ENCODE assay signal across 20 cellular contexts in genomic region chr1:6473974-6474814, GRCh38. TPM values are rescaled to one million over a fixed set of nuclear protein-coding genes. Genes with fewer than 3 reads are reported as not detected.
DNase-seq lines count a peak whose midpoint lies in the region; ATAC-seq, FAIRE-seq and TF ChIP-seq lines count a peak whose summit lies in the region.
"Had no signal": no experiment of that assay in that cellular context is flagged by ENCODE, and none has a peak within 500 bp of the region (broad histone marks: within the 10 kb centered on the region; RNA-seq: fewer than 3 reads in every experiment).

No MANE protein-coding gene starts in this region.

- H3K27me3 Mint-ChIP-seq in natural killer cell (ENCODE audit: low read depth in 2 of 2), result peaks cover 0 to 5% of the 10 kb centered on the region in 2 donors
- H3K27me3 Mint-ChIP-seq in activated naive CD8-positive, alpha-beta T cell treated with anti-CD3 and anti-CD28 coated beads for 36 hours, result no peaks in the 10 kb centered on the region
- H3K27me3 Mint-ChIP-seq: activated CD4-positive, alpha-beta T cell treated with anti-CD3 and anti-CD28 coated beads, Interleukin-2, amount 10 ng/mL, durations not matched to agents 7 days and 5 days had no signal

- no peak overlapping the region for H3K9ac ChIP-seq in K562 (ENCODE audit: insufficient read depth in 1 of 2, low read depth in 2 of 2, low read length in 2 of 2)

- H3K27ac ChIP-seq in K562 (ENCODE audit: extremely low read depth, low read depth, low read length) (no peak overlapping the region), adrenal gland (no peak overlapping the region)
- H3K27ac ChIP-seq: A549, tibial artery had no signal

- H3K4me3 Mint-ChIP-seq in natural killer cell, result no peak overlapping the region
- no peak overlapping the region for H3K4me3 Mint-ChIP-seq in activated naive CD8-positive, alpha-beta T cell treated with anti-CD3 and anti-CD28 coated beads for 36 hours
- H3K4me3 Mint-ChIP-seq: activated CD4-positive, alpha-beta T cell treated with anti-CD3 and anti-CD28 coated beads, Interleukin-2, amount 10 ng/mL, durations not matched to agents 7 days and 5 days; stimulated activated naive B cell treated with anti-CD40 and anti-IgM and Interleukin-4, amounts not matched to agents 10 μg/mL and 1 μg/mL and 100 μg/mL, for 72 hours had no signal

- H3K4me3 ChIP-seq in K562 (no peak overlapping the region), adrenal gland (no peak overlapping the region)
- H3K4me3 ChIP-seq: A549, HAP-1, tibial artery had no signal

- no peak overlapping the region for H2AFZ ChIP-seq in K562 (ENCODE audit: low read depth, low read length)

- TF ChIP-seq POLR2A in K562 (conservative IDR thresholded peaks at IDR 0.05) (no peak), adrenal gland (IDR thresholded peaks at IDR 0.05) (no peak)

- H3K36me3 ChIP-seq in K562 (ENCODE audit: control insufficient read depth, insufficient read depth, low read length), result no peaks in the 10 kb centered on the region
- H3K36me3 ChIP-seq in adrenal gland (replicated peaks in 1 of 2), result peaks cover 0 to 54% of the 10 kb centered on the region in 2 donors
- H3K36me3 ChIP-seq: HAP-1 had no signal

- intact Hi-C loops in K562 (cut with micrococcal nuclease) (loop anchor here (5.0 kb wide), 1 partner anchor 67 kb away; no protein-coding TSS in a partner anchor), natural killer cell (cut with micrococcal nuclease) (loop anchor here (2.0 kb wide), 1 partner anchor 125 kb away; no protein-coding TSS in a partner anchor), adrenal gland (cut with DNase I) (no loop called here)

- CTCF ChIA-PET in K562 (lab: Yijun Ruan, JAX; ENCODE audit: low intra/inter-chr PET ratio), result interaction anchor here (1.3 kb wide), 2 partner anchors 126 to 228 kb away, joined by 4 to 6 read pairs; no protein-coding TSS in a partner anchor

- no peak for TF ChIP-seq CTCF in K562 (IDR thresholded peaks at IDR 0.05 in 2 of 3, conservative IDR thresholded peaks at IDR 0.05 in 1 of 3; ENCODE audit: insufficient read depth in 2 of 3, low read depth in 1 of 3, low read length in 3 of 3)
- no peak for TF ChIP-seq CTCF in natural killer cell (IDR thresholded peaks at IDR 0.05)
- no peak for TF ChIP-seq CTCF in adrenal gland (IDR thresholded peaks at IDR 0.05)

- no peak for TF ChIP-seq RAD21 in K562 (CRISPR knock-in tag; conservative IDR thresholded peaks at IDR 0.05 in 1 of 2, IDR thresholded peaks at IDR 0.05 in 1 of 2)

- TF ChIP-seq EP300 in K562 (IDR thresholded peaks at IDR 0.05; ENCODE audit: low read length), result no peak

- H3K9me3 ChIP-seq in K562 (replicated peaks; ENCODE audit: control insufficient read depth, insufficient read depth, low read depth, low read length) (no peaks in the 10 kb centered on the region), adrenal gland (replicated peaks in 1 of 3) (no peaks in the 10 kb centered on the region)
- H3K9me3 ChIP-seq: A549, HAP-1, tibial artery had no signal

- no TSS peak for BruUV-seq in K562 (replicated peaks; lab: Mats Ljungman, UMichigan)

- peaks cover 2% of the 10 kb centered on the region for H3K9me1 ChIP-seq in K562 (ENCODE audit: control insufficient read depth, insufficient read depth, low read length)

- H3K79me2 ChIP-seq in K562 (ENCODE audit: control insufficient read depth, insufficient read depth, low read length), result no peaks in the 10 kb centered on the region

- no peaks in the 10 kb centered on the region for H3K36me3 Mint-ChIP-seq in natural killer cell
- H3K36me3 Mint-ChIP-seq in activated naive CD8-positive, alpha-beta T cell treated with anti-CD3 and anti-CD28 coated beads for 36 hours, result no peaks in the 10 kb centered on the region
- H3K36me3 Mint-ChIP-seq: stimulated activated naive B cell treated with anti-CD40 and anti-IgM and Interleukin-4, amounts not matched to agents 10 μg/mL and 1 μg/mL and 100 μg/mL, for 72 hours had no signal

- peaks cover 0 to 7% of the 10 kb centered on the region in 2 donors for H3K4me1 Mint-ChIP-seq in natural killer cell
- H3K4me1 Mint-ChIP-seq in activated naive CD8-positive, alpha-beta T cell treated with anti-CD3 and anti-CD28 coated beads for 36 hours, result peaks cover 2% of the 10 kb centered on the region

- H3K27me3 ChIP-seq in K562 (ENCODE audit: control insufficient read depth in 2 of 2, insufficient read depth in 2 of 2, low read length in 2 of 2) (peaks cover 33 to 75% of the 10 kb centered on the region in 2 experiments), adrenal gland (no peaks in the 10 kb centered on the region)

- H3K4me1 ChIP-seq in K562 (replicated peaks in 1 of 2; ENCODE audit: control insufficient read depth in 2 of 2, insufficient read depth in 2 of 2, low read length in 2 of 2) (peaks cover 10 to 58% of the 10 kb centered on the region in 2 experiments; a peak in 4 of 5 replicates), adrenal gland (replicated peaks in 1 of 2) (no peaks in the 10 kb centered on the region)
- H3K4me1 ChIP-seq: HAP-1, tibial artery had no signal

- no peaks in the 10 kb centered on the region for H3K9me3 Mint-ChIP-seq in natural killer cell
- H3K9me3 Mint-ChIP-seq in activated naive CD8-positive, alpha-beta T cell treated with anti-CD3 and anti-CD28 coated beads for 36 hours, result no peaks in the 10 kb centered on the region
- H3K9me3 Mint-ChIP-seq: activated CD4-positive, alpha-beta T cell treated with anti-CD3 and anti-CD28 coated beads, Interleukin-2, amount 10 ng/mL, durations not matched to agents 7 days and 5 days; stimulated activated naive B cell treated with anti-CD40 and anti-IgM and Interleukin-4, amounts not matched to agents 10 μg/mL and 1 μg/mL and 100 μg/mL, for 72 hours had no signal

- ATAC-seq in K562 (no peak), HG03175 (IDR thresholded peaks at IDR 0.05; ENCODE audit: unreplicated experiment) (no peak), natural killer cell (no peak)
- ATAC-seq: left ventricle myocardium superior; stimulated activated naive B cell treated with anti-CD40 and anti-IgM and Interleukin-4, amounts not matched to agents 10 μg/mL and 1 μg/mL and 100 μg/mL, for 72 hours had no signal

- 8% methylated on average over 26 of the region's 33 CpGs for WGBS in K562 (ENCODE audit: insufficient coverage, low coverage, missing lambda C conversion rate)
- WGBS in adrenal gland, 4 donors, result 81 to 92% (median 84%) methylated on average over 6 to 33 of the region's 33 CpGs

- in situ Hi-C loops in K562 (cut with MboI), result loop anchor here (5.0 kb wide), 1 partner anchor 62 kb away; no protein-coding TSS in a partner anchor

- no peak overlapping the region for H3K27ac Mint-ChIP-seq in natural killer cell
- H3K27ac Mint-ChIP-seq in activated naive CD8-positive, alpha-beta T cell treated with anti-CD3 and anti-CD28 coated beads for 36 hours, result no peak overlapping the region
- H3K27ac Mint-ChIP-seq: stimulated activated naive B cell treated with anti-CD40 and anti-IgM and Interleukin-4, amounts not matched to agents 10 μg/mL and 1 μg/mL and 100 μg/mL, for 72 hours had no signal

- FAIRE-seq in K562 (lab: Jason Lieb, UNC), result no peak
- FAIRE-seq: A549 had no signal

- DNase-seq in DMS153 (lab: John Stamatoyannopoulos, UW) (peak; percentile 82), NCI-H1436 treated with DMSO at 0.1 percent for 48 hours (lab: John Stamatoyannopoulos, UW) (peak; percentile 45), NCI-H345 treated with DMSO at 0.1 percent for 48 hours (lab: John Stamatoyannopoulos, UW; ENCODE audit: unreplicated experiment) (peak; percentile 89), K562 (ENCODE audit: extremely low read depth in 1 of 4, low spot score in 3 of 4) (peak in 1 of 4 experiments; percentile 53), natural killer cell (no peak), adrenal gland (no peak)
- DNase-seq in activated naive CD8-positive, alpha-beta T cell treated with anti-CD3 and anti-CD28 coated beads for 36 hours, result no peak
- DNase-seq: activated CD4-positive, alpha-beta T cell treated with anti-CD3 and anti-CD28 coated beads, Interleukin-2, amount 10 ng/mL, durations not matched to agents 7 days and 5 days; anterior cingulate cortex; C1 segment of cervical spinal cord; glutamatergic neuron; IMR-90; left ventricle myocardium superior; NCI-H82; stimulated activated CD4-positive, alpha-beta T cell treated with anti-CD3 and anti-CD28 coated beads, Interleukin-15, amount 100 ng/mL, for 24 hours; stimulated activated naive B cell treated with anti-CD40 and anti-IgM and Interleukin-4, amounts not matched to agents 10 μg/mL and 1 μg/mL and 100 μg/mL, for 72 hours; tibial artery had no signal

- no peak overlapping the region for H3K4me2 ChIP-seq in K562 (ENCODE audit: insufficient read depth, low read length)
- H3K4me2 ChIP-seq: A549 had no signal

- POLR2A ChIA-PET in K562 (lab: Yijun Ruan, JAX), result no interaction called here

- peaks cover 41% of the 10 kb centered on the region for H4K20me1 ChIP-seq in K562 (replicated peaks; ENCODE audit: control insufficient read depth, insufficient read depth, low read length)

RNA-seq across cellular contexts. Expression of gene TNFRSF25, which starts 8.2 kb away (rescaled TPM):
- 2.3 TPM in 1 of 2 replicates, not detected in the other for total RNA-seq in K562 (2011; cell fraction: chromatin; rRNA removed; ENCODE audit: low replicate concordance)
- total RNA-seq in K562 (2011; cell fraction: nucleolus; rRNA removed), result 0.26 and 2.2 TPM in 2 replicates
- total RNA-seq in K562 (2011; cell fraction: nucleoplasm; rRNA removed), result 1.2 and 1.6 TPM in 2 replicates
- total RNA-seq in K562 (2014; rRNA removed), result not detected in 2 replicates
- total RNA-seq in K562 (2014; rRNA removed; fragmentation: Illumina TruSeq; extraction: Trizol), result not detected in 2 replicates
- total RNA-seq in K562 (2015; rRNA removed; fragmentation: Illumina TruSeq; extraction: Trizol), result not detected in 2 replicates
- 0.49 and 0.89 TPM in 2 replicates for total RNA-seq in K562 (2021)
- polyA plus RNA-seq in K562 (2011; rRNA removed), result 0.14 and 0.24 TPM in 2 replicates
- polyA plus RNA-seq in K562 (2011; cell fraction: cytosol; rRNA removed), result 0.16 and 0.30 TPM in 2 replicates
- polyA plus RNA-seq in K562 (2011; cell fraction: nucleus; rRNA removed), result 0.90 and 2.6 TPM in 2 replicates
- polyA plus RNA-seq in K562 (2012), result 0.10 and 0.14 TPM in 2 replicates
- not detected in 2 replicates for polyA plus RNA-seq in K562 (2014; fragmentation: Illumina TruSeq; extraction: Trizol)
- polyA plus RNA-seq in K562 (2014; fragmentation: Nextera tagmentation; extraction: Ambion mirVana), result not detected
- not detected in 2 replicates for polyA plus RNA-seq in K562 (2014; rRNA removed)
- not detected in 2 replicates for polyA minus RNA-seq in K562 (2011; rRNA and poly(A)+ RNA removed)
- not detected in 2 replicates for polyA minus RNA-seq in K562 (2011; cell fraction: cytosol; rRNA and poly(A)+ RNA removed)
- 0.13 TPM in 1 of 2 replicates, not detected in the other for polyA minus RNA-seq in K562 (2011; cell fraction: nucleus; rRNA and poly(A)+ RNA removed)
- 10 to 100 TPM; 14.5 to 41.5 (median 19.9) TPM for total RNA-seq in natural killer cell
- 10 to 100 TPM in 4 of 8 donors, 1 to 10 TPM in 4; 2.7 to 36.4 (median 9.7) TPM for total RNA-seq in adrenal gland
- 100 to 1,000 TPM in 1 of 3 donors, 10 to 100 TPM in 1, 1 to 10 TPM in 1; 1.2 to 169 (median 63.8) TPM for polyA plus RNA-seq in adrenal gland
- total RNA-seq in activated naive CD8-positive, alpha-beta T cell treated with anti-CD3 and anti-CD28 coated beads for 36 hours, result 10 to 100 TPM; 64.7 to 67.8 TPM

RNA-seq across cellular contexts. Expression of gene PLEKHG5, which starts 17.3 kb away (rescaled TPM):
- total RNA-seq in K562 (2011; cell fraction: chromatin; rRNA removed; ENCODE audit: low replicate concordance), result 0.51 and 2.5 TPM in 2 replicates
- total RNA-seq in K562 (2011; cell fraction: nucleolus; rRNA removed), result 1.4 and 1.5 TPM in 2 replicates
- total RNA-seq in K562 (2011; cell fraction: nucleoplasm; rRNA removed), result 0.88 and 0.99 TPM in 2 replicates
- 0.05 and 0.20 TPM in 2 replicates for total RNA-seq in K562 (2014; rRNA removed)
- 0.04 TPM in 1 of 2 replicates, not detected in the other for total RNA-seq in K562 (2014; rRNA removed; fragmentation: Illumina TruSeq; extraction: Trizol)
- total RNA-seq in K562 (2015; rRNA removed; fragmentation: Illumina TruSeq; extraction: Trizol), result not detected in 2 replicates
- total RNA-seq in K562 (2021), result 0.29 TPM in 2 replicates
- polyA plus RNA-seq in K562 (2011; rRNA removed), result 0.11 and 0.16 TPM in 2 replicates
- 0.06 and 0.49 TPM in 2 replicates for polyA plus RNA-seq in K562 (2011; cell fraction: cytosol; rRNA removed)
- 0.94 and 1.8 TPM in 2 replicates for polyA plus RNA-seq in K562 (2011; cell fraction: nucleus; rRNA removed)
- polyA plus RNA-seq in K562 (2012), result 0.04 and 0.07 TPM in 2 replicates
- 0.07 and 0.12 TPM in 2 replicates for polyA plus RNA-seq in K562 (2014; fragmentation: Illumina TruSeq; extraction: Trizol)
- polyA plus RNA-seq in K562 (2014; fragmentation: Nextera tagmentation; extraction: Ambion mirVana), result not detected
- 0.13 and 0.26 TPM in 2 replicates for polyA plus RNA-seq in K562 (2014; rRNA removed)
- polyA minus RNA-seq in K562 (2011; rRNA and poly(A)+ RNA removed), result 0.12 and 0.14 TPM in 2 replicates
- polyA minus RNA-seq in K562 (2011; cell fraction: cytosol; rRNA and poly(A)+ RNA removed), result 0.29 TPM in 1 of 2 replicates, not detected in the other
- polyA minus RNA-seq in K562 (2011; cell fraction: nucleus; rRNA and poly(A)+ RNA removed), result 1.2 TPM in 2 replicates
- total RNA-seq in natural killer cell, result 1 to 10 TPM in 1 of 3 donors, under 1 TPM in 2; 0.16 to 1.1 (median 0.54) TPM
- 10 to 100 TPM; 14.0 to 29.2 (median 18.4) TPM for total RNA-seq in adrenal gland
- 10 to 100 TPM in 2 of 3 donors, 1 to 10 TPM in 1; 2.0 to 96.3 (median 23.0) TPM for polyA plus RNA-seq in adrenal gland
- 1 to 10 TPM; 2.2 to 2.3 TPM for total RNA-seq in activated naive CD8-positive, alpha-beta T cell treated with anti-CD3 and anti-CD28 coated beads for 36 hours

RNA-seq across cellular contexts. Expression of gene ESPN, which starts 49.6 kb away (rescaled TPM):
- total RNA-seq in K562 (2011; cell fraction: chromatin; rRNA removed; ENCODE audit: low replicate concordance), result 1.6 and 6.0 TPM in 2 replicates
- 4.0 and 4.7 TPM in 2 replicates for total RNA-seq in K562 (2011; cell fraction: nucleolus; rRNA removed)
- 1.8 and 2.4 TPM in 2 replicates for total RNA-seq in K562 (2011; cell fraction: nucleoplasm; rRNA removed)
- total RNA-seq in K562 (2014; rRNA removed) (0.36 and 0.45 TPM in 2 replicates), K562 (2014; rRNA removed; fragmentation: Illumina TruSeq; extraction: Trizol) (0.07 TPM in 1 of 2 replicates, not detected in the other), K562 (2015; rRNA removed; fragmentation: Illumina TruSeq; extraction: Trizol) (0.15 TPM in 1 of 2 replicates, not detected in the other), K562 (2021) (1.2 and 1.7 TPM in 2 replicates), natural killer cell (1 to 10 TPM; 1.1 to 2.0 (median 1.7) TPM), adrenal gland (10 to 100 TPM in 1 of 8 donors, 1 to 10 TPM in 7; 2.3 to 10.8 (median 6.1) TPM)
- polyA plus RNA-seq in K562 (2011; rRNA removed) (0.54 and 2.9 TPM in 2 replicates), K562 (2014; fragmentation: Illumina TruSeq; extraction: Trizol) (0.07 and 0.11 TPM in 2 replicates), K562 (2014; fragmentation: Nextera tagmentation; extraction: Ambion mirVana) (not detected), K562 (2014; rRNA removed) (0.65 and 2.9 TPM in 2 replicates), adrenal gland (1 to 10 TPM in 2 of 3 donors, under 1 TPM in 1; 0.16 to 9.8 (median 6.8) TPM)
- 1.2 and 1.9 TPM in 2 replicates for polyA plus RNA-seq in K562 (2011; cell fraction: cytosol; rRNA removed)
- 9.2 and 25.5 TPM in 2 replicates for polyA plus RNA-seq in K562 (2011; cell fraction: nucleus; rRNA removed)
- 2.0 and 5.0 TPM in 2 replicates for polyA plus RNA-seq in K562 (2012)
- 0.11 TPM in 1 of 2 replicates, not detected in the other for polyA minus RNA-seq in K562 (2011; rRNA and poly(A)+ RNA removed)
- polyA minus RNA-seq in K562 (2011; cell fraction: cytosol; rRNA and poly(A)+ RNA removed), result 0.95 and 3.8 TPM in 2 replicates
- 3.4 and 3.5 TPM in 2 replicates for polyA minus RNA-seq in K562 (2011; cell fraction: nucleus; rRNA and poly(A)+ RNA removed)
- under 1 TPM; 0.39 to 0.44 TPM for total RNA-seq in activated naive CD8-positive, alpha-beta T cell treated with anti-CD3 and anti-CD28 coated beads for 36 hours

RNA-seq across cellular contexts. Expression of gene HES2, which starts 54.5 kb away (rescaled TPM):
- total RNA-seq in K562 (2011; cell fraction: chromatin; rRNA removed; ENCODE audit: low replicate concordance), result 0.65 and 0.90 TPM in 2 replicates
- total RNA-seq in K562 (2011; cell fraction: nucleolus; rRNA removed), result 0.53 and 1.7 TPM in 2 replicates
- 0.53 and 0.66 TPM in 2 replicates for total RNA-seq in K562 (2011; cell fraction: nucleoplasm; rRNA removed)
- 0.04 and 0.05 TPM in 2 replicates for total RNA-seq in K562 (2014; rRNA removed)
- 0.07 TPM in 1 of 2 replicates, not detected in the other for total RNA-seq in K562 (2014; rRNA removed; fragmentation: Illumina TruSeq; extraction: Trizol)
- total RNA-seq in K562 (2015; rRNA removed; fragmentation: Illumina TruSeq; extraction: Trizol), result not detected in 2 replicates
- 0.18 TPM in 1 of 2 replicates, not detected in the other for total RNA-seq in K562 (2021)
- polyA plus RNA-seq in K562 (2011; rRNA removed), result 0.08 and 0.15 TPM in 2 replicates
- 0.21 and 0.25 TPM in 2 replicates for polyA plus RNA-seq in K562 (2011; cell fraction: cytosol; rRNA removed)
- polyA plus RNA-seq in K562 (2011; cell fraction: nucleus; rRNA removed), result 0.25 and 0.80 TPM in 2 replicates
- polyA plus RNA-seq in K562 (2012), result 0.08 TPM in 1 of 2 replicates, not detected in the other
- polyA plus RNA-seq in K562 (2014; fragmentation: Illumina TruSeq; extraction: Trizol), result 0.06 TPM in 2 replicates
- polyA plus RNA-seq in K562 (2014; fragmentation: Nextera tagmentation; extraction: Ambion mirVana), result not detected
- polyA plus RNA-seq in K562 (2014; rRNA removed), result not detected in 2 replicates
- 0.30 and 0.32 TPM in 2 replicates for polyA minus RNA-seq in K562 (2011; rRNA and poly(A)+ RNA removed)
- polyA minus RNA-seq in K562 (2011; cell fraction: cytosol; rRNA and poly(A)+ RNA removed), result 0.91 TPM in 1 of 2 replicates, not detected in the other
- polyA minus RNA-seq in K562 (2011; cell fraction: nucleus; rRNA and poly(A)+ RNA removed), result 0.11 and 0.81 TPM in 2 replicates
- total RNA-seq in natural killer cell, result not detected
- under 1 TPM in 3 of 8 donors, not detected in 5; 0.07 to 0.18 (median 0.14) TPM for total RNA-seq in adrenal gland
- polyA plus RNA-seq in adrenal gland, result under 1 TPM in 2 of 3 donors, not detected in 1; 0.04 to 0.10 TPM
- total RNA-seq in activated naive CD8-positive, alpha-beta T cell treated with anti-CD3 and anti-CD28 coated beads for 36 hours, result not detected
- total RNA-seq: IMR-90, left ventricle myocardium superior had no signal
- polyA plus RNA-seq: IMR-90 had no signal

Comparison
In these comparisons a context has a peak if more than half of its experiments do, and no peak if none do; other contexts are left out.
1. DNase-seq: peak in DMS153 (single experiment), NCI-H1436 treated with DMSO at 0.1 percent for 48 hours (single experiment) and NCI-H345 treated with DMSO at 0.1 percent for 48 hours (single experiment); none in natural killer cell (single experiment), adrenal gland (0 of 7) and activated naive CD8-positive, alpha-beta T cell treated with anti-CD3 and anti-CD28 coated beads for 36 hours (single experiment).
2. RNA of gene PLEKHG5, which starts 17.3 kb away (total RNA-seq): 14.0 to 29.2 TPM in adrenal gland; 2.2 to 2.3 TPM in activated naive CD8-positive, alpha-beta T cell treated with anti-CD3 and anti-CD28 coated beads for 36 hours, 0.16 to 1.1 TPM in natural killer cell and 0.04 to 2.5 TPM in K562; every median in the first group is over 4 times any median in the second.
3. intact Hi-C loops: an anchor here in K562 (5.0 kb wide) and natural killer cell (2.0 kb wide); none called in adrenal gland.